Comparison of ENCODE assay signal across 18 cellular contexts in the genomic region with DNA sequence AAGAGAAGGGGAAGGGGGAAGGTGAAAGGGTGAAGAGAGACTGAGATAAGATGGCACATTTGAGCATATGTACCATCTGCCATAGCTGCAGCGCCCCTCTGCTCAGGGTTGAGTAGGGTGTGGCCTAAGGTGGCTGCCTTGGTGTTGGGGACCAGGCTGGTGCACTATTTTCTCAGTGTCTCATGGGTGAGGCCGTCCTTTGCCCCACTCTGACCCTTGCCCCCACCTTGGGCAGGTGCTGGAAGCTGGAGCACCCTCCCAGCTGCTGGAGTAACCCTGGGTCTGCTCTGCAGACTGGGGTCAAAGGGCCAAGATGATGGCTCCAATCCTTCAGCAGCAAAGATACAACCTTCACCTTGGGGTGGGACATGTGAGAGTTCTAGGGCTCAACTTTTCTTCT.
"Had no signal": no experiment of that assay in that cellular context is flagged by ENCODE, and none has a peak within 500 bp of the region (broad histone marks: within the 10 kb centered on the region; RNA-seq: fewer than 3 reads in every experiment).

No MANE protein-coding gene starts in this region.

- H3K9me3 ChIP-seq: body of pancreas, thyroid gland had no signal

- DNase-seq: activated CD4-positive, CD25-positive, alpha-beta regulatory T cell treated with anti-CD3 and anti-CD28 coated beads, Interleukin-2, amount 50 U/mL, for 72 hours; activated naive CD4-positive, alpha-beta T cell; activated T-cell treated with anti-CD3 and anti-CD28 coated beads, Interleukin-2, amount 50 U/mL, for 1 hour; body of pancreas; caudate nucleus; immature natural killer cell; kidney glomerular epithelial cell; retina; stimulated activated CD4-positive, alpha-beta T cell treated with anti-CD3 and anti-CD28 coated beads, Interleukin-2, amount 100 ng/mL, for 24 hours; stimulated activated naive CD4-positive, alpha-beta T cell treated with Interleukin-2 at 50 U/mL for 16 hours; T-helper 17 cell; thyroid gland had no signal

- H3K27ac ChIP-seq: body of pancreas, thyroid gland, VCaP had no signal

- H3K27me3 ChIP-seq: body of pancreas, thyroid gland had no signal

- H3K4me3 ChIP-seq: body of pancreas, lung, thyroid gland had no signal

- ATAC-seq: activated T-helper 17 cell treated with anti-CD3 and anti-CD28 coated beads, Interleukin-2, amount 50 U/mL, for 72 hours; body of pancreas; T-helper 17 cell had no signal

- H3K36me3 ChIP-seq: thyroid gland had no signal

- FAIRE-seq: colon, frontal cortex, urothelium cell line had no signal
